2 cellular contexts compared by ENCODE assay signal in genomic region chr16:31819948-31820347, GRCh38.
TF ChIP-seq lines count a peak whose summit lies in the region.

No MANE protein-coding gene starts in this region.

TF ChIP-seq in IMR-90, 13 proteins besides CTCF, POLR2A, EP300 and RAD21:
- no peak for TF ChIP-seq RFX5 (IDR thresholded peaks at IDR 0.05; ENCODE audit: low read depth, low read length)
- no peak for TF ChIP-seq USF2 (IDR thresholded peaks at IDR 0.05; ENCODE audit: low read depth, low read length)
- TF ChIP-seq BHLHE40 (IDR thresholded peaks at IDR 0.05; ENCODE audit: low read depth, low read length): no peak
- TF ChIP-seq RCOR1 (IDR thresholded peaks at IDR 0.05; ENCODE audit: insufficient replicate concordance, low read length): no peak
- no peak for TF ChIP-seq MAZ (IDR thresholded peaks at IDR 0.05; ENCODE audit: borderline replicate concordance, low read depth, low read length)
- TF ChIP-seq ELK1 (IDR thresholded peaks at IDR 0.05; ENCODE audit: borderline replicate concordance, low read depth, low read length): no peak
- TF ChIP-seq NFE2L2 (IDR thresholded peaks at IDR 0.05; ENCODE audit: low read depth, low read length): no peak
- no peak for TF ChIP-seq SMC3 (IDR thresholded peaks at IDR 0.05; ENCODE audit: low read depth, low read length)

TF ChIP-seq in WTC11, 78 proteins besides CTCF, POLR2A, EP300 and RAD21:
- TF ChIP-seq ZNF138 (CRISPR knock-in tag; conservative IDR thresholded peaks at IDR 0.05) (no peak), ZNF263 (CRISPR knock-in tag; IDR thresholded peaks at IDR 0.05; ENCODE audit: low read depth) (no peak), GABPB1 (CRISPR knock-in tag; IDR thresholded peaks at IDR 0.05) (no peak), IRF1 (CRISPR knock-in tag; IDR thresholded peaks at IDR 0.05) (no peak), E2F5 (CRISPR knock-in tag; IDR thresholded peaks at IDR 0.05) (no peak), USF2 (CRISPR knock-in tag; IDR thresholded peaks at IDR 0.05) (no peak), FOXP4 (CRISPR knock-in tag; IDR thresholded peaks at IDR 0.05) (no peak), ARID4B (CRISPR knock-in tag; IDR thresholded peaks at IDR 0.05; ENCODE audit: borderline replicate concordance) (no peak), ATF6 (CRISPR knock-in tag; IDR thresholded peaks at IDR 0.05) (no peak), MAX (CRISPR knock-in tag; IDR thresholded peaks at IDR 0.05) (no peak), ZNF423 (CRISPR knock-in tag; IDR thresholded peaks at IDR 0.05) (no peak), NR3C1 (CRISPR knock-in tag; conservative IDR thresholded peaks at IDR 0.05; ENCODE audit: low read depth) (no peak), EMX1 (CRISPR knock-in tag; IDR thresholded peaks at IDR 0.05) (no peak), ATF3 (CRISPR knock-in tag; conservative IDR thresholded peaks at IDR 0.05) (no peak), ERG (CRISPR knock-in tag; IDR thresholded peaks at IDR 0.05) (no peak), ZNF416 (CRISPR knock-in tag; IDR thresholded peaks at IDR 0.05) (no peak), KAT7 (CRISPR knock-in tag; IDR thresholded peaks at IDR 0.05; ENCODE audit: borderline replicate concordance) (no peak), ZNF512 (CRISPR knock-in tag; IDR thresholded peaks at IDR 0.05; ENCODE audit: borderline replicate concordance) (no peak), ZNF396 (CRISPR knock-in tag; IDR thresholded peaks at IDR 0.05; ENCODE audit: borderline replicate concordance) (no peak), ESRRA (CRISPR knock-in tag; IDR thresholded peaks at IDR 0.05; ENCODE audit: borderline replicate concordance) (no peak)
